11 cellular contexts compared by ENCODE assay signal in the genomic region with DNA sequence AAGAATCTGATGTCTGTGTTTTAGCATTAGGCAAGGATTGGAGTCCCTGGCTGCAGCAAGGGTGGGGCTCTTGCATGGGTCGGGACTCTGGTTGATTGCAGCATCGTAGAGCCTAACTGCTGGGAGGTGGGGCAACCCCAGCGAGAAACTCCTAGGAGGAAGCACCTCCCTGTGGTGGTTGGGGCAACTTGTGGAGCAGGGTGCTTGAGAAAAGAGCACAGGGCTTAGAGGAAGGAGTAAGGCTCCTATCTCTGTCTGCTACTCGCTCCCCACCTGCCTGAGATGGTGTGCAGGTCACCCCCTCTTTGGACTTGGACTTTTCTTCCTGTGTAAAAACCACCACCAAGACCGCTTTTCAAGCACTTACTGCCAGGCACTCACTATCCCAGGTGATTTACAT. TPM values are rescaled to one million over a fixed set of nuclear protein-coding genes. Genes with fewer than 3 reads are reported as not detected.
DNase-seq lines count a peak whose midpoint lies in the region; ATAC-seq and TF ChIP-seq lines count a peak whose summit lies in the region.
"Had no signal": no experiment of that assay in that cellular context is flagged by ENCODE, and none has a peak within 500 bp of the region (broad histone marks: within the 10 kb centered on the region; RNA-seq: fewer than 3 reads in every experiment).

No MANE protein-coding gene starts in this region.

- no peak for TF ChIP-seq CTCF in OCI-LY1 (IDR thresholded peaks at IDR 0.05; ENCODE audit: low read length)
- TF ChIP-seq CTCF in neutrophil (IDR thresholded peaks at IDR 0.05) = no peak

- H2AFZ ChIP-seq in OCI-LY1 (ENCODE audit: low read length) = no peak overlapping the region

- H3K36me3 ChIP-seq in OCI-LY1 (ENCODE audit: insufficient read depth, low read length) (peaks cover 76% of the 10 kb centered on the region), esophagus (ENCODE audit: control insufficient read depth in 2 of 2, insufficient read depth in 2 of 2, low read length in 1 of 2) (peaks cover 0 to 4% of the 10 kb centered on the region in 2 donors), neutrophil (no peaks in the 10 kb centered on the region)
- H3K36me3 ChIP-seq: prostate gland had no signal

- H4K20me1 ChIP-seq in OCI-LY1 (ENCODE audit: insufficient read depth, low read length) = no peaks in the 10 kb centered on the region

- DNase-seq in GF-D8 (lab: John Stamatoyannopoulos, UW) (peak; percentile 83), DMS 273 treated with DMSO at 0.1 percent for 48 hours (lab: John Stamatoyannopoulos, UW) (no peak), G401 (ENCODE audit: low spot score) (no peak)
- DNase-seq: activated effector memory CD4-positive, alpha-beta T cell treated with anti-CD3 and anti-CD28 coated beads, Interleukin-2, amount 50 U/mL, for 16 hours; dorsolateral prefrontal cortex had no signal

- H3K4me3 ChIP-seq in OCI-LY1 (ENCODE audit: low read depth, low read length, poor library complexity, severe bottlenecking) = no peak overlapping the region
- no peak overlapping the region for H3K4me3 ChIP-seq in esophagus (ENCODE audit: low read depth in 1 of 2, low read length in 2 of 2)
- H3K4me3 ChIP-seq in neutrophil (ENCODE audit: low read depth in 1 of 2, low read length in 1 of 2) = peak overlapping the region; percentile 1 to 20
- H3K4me3 ChIP-seq: dorsolateral prefrontal cortex, prostate gland had no signal

- peak overlapping the region; percentile 2; the same call in 1 of the 2 replicates for H3K4me2 ChIP-seq in OCI-LY1 (ENCODE audit: low read length)

- H3K4me1 ChIP-seq in OCI-LY1 (ENCODE audit: insufficient read depth, low read length, severe bottlenecking) = peaks cover 66% of the 10 kb centered on the region
- H3K4me1 ChIP-seq in esophagus (ENCODE audit: control insufficient read depth in 2 of 2, insufficient read depth in 2 of 2, low read length in 1 of 2) = peaks cover 3 to 12% of the 10 kb centered on the region in 2 donors
- H3K4me1 ChIP-seq in neutrophil (ENCODE audit: control insufficient read depth in 1 of 2, insufficient read depth in 1 of 2, low read depth in 1 of 2, low read length in 1 of 2) = peaks cover 48 to 58% of the 10 kb centered on the region in 2 experiments

- H3K79me2 ChIP-seq in OCI-LY1 (ENCODE audit: insufficient read depth, low read length) = peaks cover 99% of the 10 kb centered on the region

- no peaks in the 10 kb centered on the region for H3K9me2 ChIP-seq in OCI-LY1 (ENCODE audit: low read depth, low read length)

- in situ Hi-C loops in G401 (cut with HindIII; ENCODE audit: low sequenced_read_pairs) = no loop called here

- H3K27ac ChIP-seq in OCI-LY1 (ENCODE audit: low read depth, low read length, poor library complexity, severe bottlenecking) (peak overlapping the region; percentile 52), esophagus (ENCODE audit: low read depth in 2 of 2, low read length in 1 of 2) (peak overlapping the region; percentile 57 to 90), neutrophil (peak overlapping the region; percentile 63)
- H3K27ac ChIP-seq: prostate gland had no signal

- H3F3A ChIP-seq in OCI-LY1 (ENCODE audit: insufficient read depth, low read length) = no peaks in the 10 kb centered on the region

- H3K27me3 ChIP-seq in OCI-LY1 (ENCODE audit: insufficient read depth, low read length) (no peaks in the 10 kb centered on the region), esophagus (ENCODE audit: control insufficient read depth in 1 of 2, insufficient read depth in 2 of 2, low read length in 2 of 2) (no peaks in the 10 kb centered on the region), neutrophil (no peaks in the 10 kb centered on the region)
- H3K27me3 ChIP-seq: dorsolateral prefrontal cortex had no signal

- H3K9ac ChIP-seq in OCI-LY1 (ENCODE audit: low read length) = no peak overlapping the region

- H3K9me3 ChIP-seq in OCI-LY1 (ENCODE audit: low read length) = no peaks in the 10 kb centered on the region
- no peaks in the 10 kb centered on the region for H3K9me3 ChIP-seq in esophagus (ENCODE audit: control insufficient read depth in 2 of 2, insufficient read depth in 1 of 2, low read depth in 1 of 2, low read length in 1 of 2)
- H3K9me3 ChIP-seq in neutrophil = no peaks in the 10 kb centered on the region
- H3K9me3 ChIP-seq: prostate gland had no signal

- ATAC-seq in HG03469 (IDR thresholded peaks at IDR 0.05; ENCODE audit: unreplicated experiment) (no peak), GM21528 (IDR thresholded peaks at IDR 0.05; ENCODE audit: low FRiP score, unreplicated experiment) (no peak)

- WGBS in esophagus, 2 donors = 37 to 53% methylated on average over 5 of the region's 5 CpGs

RNA-seq across cellular contexts. Expression of gene SREBF2, which starts 15.6 kb away (rescaled TPM):
- polyA plus RNA-seq in esophagus = 10 to 100 TPM; 66.4 to 76.4 TPM
- 31.1 and 37.4 TPM in 2 replicates for total RNA-seq in G401 (2014; rRNA removed; shearing (Covaris generic))

RNA-seq across cellular contexts. Expression of gene CCDC134, which starts 48.0 kb away (rescaled TPM):
- polyA plus RNA-seq in esophagus = 1 to 10 TPM; 1.5 to 1.9 TPM
- 10.0 and 10.8 TPM in 2 replicates for total RNA-seq in G401 (2014; rRNA removed; shearing (Covaris generic))

Comparison
In these comparisons a context has a peak if more than half of its experiments do, and no peak if none do; other contexts are left out.
1. H3K4me3 ChIP-seq: peak in neutrophil (2 of 2); none in OCI-LY1 (single experiment) and esophagus (0 of 2).
2. Peak in every context shown above with its lines, with median percentiles within 50 percentile points of each other: H3K27ac ChIP-seq.